In the genomic region with DNA sequence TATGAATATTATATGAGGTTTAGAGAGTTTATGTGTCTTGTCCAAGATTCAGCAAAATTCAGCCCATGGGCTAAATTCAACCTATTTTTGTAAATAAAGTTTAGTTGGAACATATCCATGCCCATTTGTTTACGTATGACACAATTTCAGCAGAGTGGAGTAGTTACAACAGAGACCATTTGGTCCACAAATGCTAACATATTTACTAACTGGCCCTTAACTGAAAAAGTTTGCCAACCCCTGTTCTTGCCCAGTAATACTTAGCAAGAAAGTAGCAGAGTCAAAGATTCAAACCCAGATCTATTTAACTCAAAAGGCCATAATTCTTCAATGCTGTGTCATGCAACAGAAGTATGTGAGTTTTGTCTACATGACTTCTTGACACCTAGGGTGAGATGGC, we compare ENCODE assay signal across 5 cellular contexts.
"Had no signal": no experiment of that assay in that cellular context is flagged by ENCODE, and none has a peak within 500 bp of the region (broad histone marks: within the 10 kb centered on the region; RNA-seq: fewer than 3 reads in every experiment).

No MANE protein-coding gene starts in this region.

- ATAC-seq: K562 had no signal

- FAIRE-seq: K562 had no signal

- H3K27ac ChIP-seq: HL-60 had no signal

- H3K4me3 ChIP-seq: K562 had no signal

- DNase-seq: IMR-90, KBM-7, KG1 had no signal
